Comparison of ENCODE assay signal across 2 cellular contexts in the genomic region with DNA sequence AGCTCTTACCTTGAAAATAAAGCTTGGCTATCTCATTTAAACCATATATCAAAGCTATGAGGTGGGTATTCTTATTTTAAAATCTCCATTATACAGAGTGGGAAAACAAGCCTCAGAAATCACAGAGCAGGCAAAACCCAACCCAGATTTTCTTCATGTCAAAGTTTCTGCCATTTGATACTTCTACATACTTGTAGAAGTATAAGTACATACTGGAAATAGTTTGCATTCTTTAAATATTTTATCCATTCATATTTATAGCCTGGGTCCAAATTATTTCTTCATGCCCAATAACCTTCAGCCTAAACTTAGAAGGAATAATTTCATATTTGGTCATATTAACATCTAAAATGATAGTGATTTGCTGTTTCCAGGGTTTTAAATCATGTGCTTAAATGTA.
TF ChIP-seq lines count a peak whose summit lies in the region.

No MANE protein-coding gene starts in this region.

TF ChIP-seq in SK-N-SH treated with all-trans-retinoic acid at 6 μM for 48 hours, 23 proteins besides CTCF, POLR2A, EP300 and RAD21 (continued from another document):
- TF ChIP-seq, protein P1, sequence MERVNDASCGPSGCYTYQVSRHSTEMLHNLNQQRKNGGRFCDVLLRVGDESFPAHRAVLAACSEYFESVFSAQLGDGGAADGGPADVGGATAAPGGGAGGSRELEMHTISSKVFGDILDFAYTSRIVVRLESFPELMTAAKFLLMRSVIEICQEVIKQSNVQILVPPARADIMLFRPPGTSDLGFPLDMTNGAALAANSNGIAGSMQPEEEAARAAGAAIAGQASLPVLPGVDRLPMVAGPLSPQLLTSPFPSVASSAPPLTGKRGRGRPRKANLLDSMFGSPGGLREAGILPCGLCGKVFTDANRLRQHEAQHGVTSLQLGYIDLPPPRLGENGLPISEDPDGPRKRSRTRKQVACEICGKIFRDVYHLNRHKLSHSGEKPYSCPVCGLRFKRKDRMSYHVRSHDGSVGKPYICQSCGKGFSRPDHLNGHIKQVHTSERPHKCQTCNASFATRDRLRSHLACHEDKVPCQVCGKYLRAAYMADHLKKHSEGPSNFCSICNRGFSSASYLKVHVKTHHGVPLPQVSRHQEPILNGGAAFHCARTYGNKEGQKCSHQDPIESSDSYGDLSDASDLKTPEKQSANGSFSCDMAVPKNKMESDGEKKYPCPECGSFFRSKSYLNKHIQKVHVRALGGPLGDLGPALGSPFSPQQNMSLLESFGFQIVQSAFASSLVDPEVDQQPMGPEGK (CRISPR knock-in tag; IDR thresholded peaks at IDR 0.05; ENCODE audit: borderline replicate concordance): no peak
- TF ChIP-seq CSDC2 (CRISPR knock-in tag; IDR thresholded peaks at IDR 0.05) (no peak), ZNF565 (CRISPR knock-in tag; conservative IDR thresholded peaks at IDR 0.05; ENCODE audit: low read depth) (no peak)

TF ChIP-seq in SK-N-SH, 30 proteins besides CTCF, POLR2A, EP300 and RAD21 (continued from another document):
- TF ChIP-seq, protein P2, sequence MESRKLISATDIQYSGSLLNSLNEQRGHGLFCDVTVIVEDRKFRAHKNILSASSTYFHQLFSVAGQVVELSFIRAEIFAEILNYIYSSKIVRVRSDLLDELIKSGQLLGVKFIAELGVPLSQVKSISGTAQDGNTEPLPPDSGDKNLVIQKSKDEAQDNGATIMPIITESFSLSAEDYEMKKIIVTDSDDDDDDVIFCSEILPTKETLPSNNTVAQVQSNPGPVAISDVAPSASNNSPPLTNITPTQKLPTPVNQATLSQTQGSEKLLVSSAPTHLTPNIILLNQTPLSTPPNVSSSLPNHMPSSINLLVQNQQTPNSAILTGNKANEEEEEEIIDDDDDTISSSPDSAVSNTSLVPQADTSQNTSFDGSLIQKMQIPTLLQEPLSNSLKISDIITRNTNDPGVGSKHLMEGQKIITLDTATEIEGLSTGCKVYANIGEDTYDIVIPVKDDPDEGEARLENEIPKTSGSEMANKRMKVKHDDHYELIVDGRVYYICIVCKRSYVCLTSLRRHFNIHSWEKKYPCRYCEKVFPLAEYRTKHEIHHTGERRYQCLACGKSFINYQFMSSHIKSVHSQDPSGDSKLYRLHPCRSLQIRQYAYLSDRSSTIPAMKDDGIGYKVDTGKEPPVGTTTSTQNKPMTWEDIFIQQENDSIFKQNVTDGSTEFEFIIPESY (IDR thresholded peaks at IDR 0.05; ENCODE audit: borderline replicate concordance, low read depth): no peak
- TF ChIP-seq RXRA (IDR thresholded peaks at IDR 0.05; ENCODE audit: borderline replicate concordance, low read depth) (no peak), MEF2A (IDR thresholded peaks at IDR 0.05; ENCODE audit: borderline replicate concordance, low read depth) (no peak), POLR2AphosphoS5 (IDR thresholded peaks at IDR 0.05; ENCODE audit: low read depth, low read length) (no peak), TCF12 (IDR thresholded peaks at IDR 0.05) (no peak), FOSL2 (IDR thresholded peaks at IDR 0.05; ENCODE audit: borderline replicate concordance, low read depth) (no peak), FOXJ3 (CRISPR knock-in tag; IDR thresholded peaks at IDR 0.05) (no peak), YY1 (IDR thresholded peaks at IDR 0.05; ENCODE audit: low read depth) (no peak), CHD2 (IDR thresholded peaks at IDR 0.05; ENCODE audit: low read length, partially characterized antibody) (no peak), JUND (IDR thresholded peaks at IDR 0.05) (no peak), TEAD4 (IDR thresholded peaks at IDR 0.05; ENCODE audit: borderline replicate concordance, insufficient read depth) (no peak)
- TF ChIP-seq, protein P3, sequence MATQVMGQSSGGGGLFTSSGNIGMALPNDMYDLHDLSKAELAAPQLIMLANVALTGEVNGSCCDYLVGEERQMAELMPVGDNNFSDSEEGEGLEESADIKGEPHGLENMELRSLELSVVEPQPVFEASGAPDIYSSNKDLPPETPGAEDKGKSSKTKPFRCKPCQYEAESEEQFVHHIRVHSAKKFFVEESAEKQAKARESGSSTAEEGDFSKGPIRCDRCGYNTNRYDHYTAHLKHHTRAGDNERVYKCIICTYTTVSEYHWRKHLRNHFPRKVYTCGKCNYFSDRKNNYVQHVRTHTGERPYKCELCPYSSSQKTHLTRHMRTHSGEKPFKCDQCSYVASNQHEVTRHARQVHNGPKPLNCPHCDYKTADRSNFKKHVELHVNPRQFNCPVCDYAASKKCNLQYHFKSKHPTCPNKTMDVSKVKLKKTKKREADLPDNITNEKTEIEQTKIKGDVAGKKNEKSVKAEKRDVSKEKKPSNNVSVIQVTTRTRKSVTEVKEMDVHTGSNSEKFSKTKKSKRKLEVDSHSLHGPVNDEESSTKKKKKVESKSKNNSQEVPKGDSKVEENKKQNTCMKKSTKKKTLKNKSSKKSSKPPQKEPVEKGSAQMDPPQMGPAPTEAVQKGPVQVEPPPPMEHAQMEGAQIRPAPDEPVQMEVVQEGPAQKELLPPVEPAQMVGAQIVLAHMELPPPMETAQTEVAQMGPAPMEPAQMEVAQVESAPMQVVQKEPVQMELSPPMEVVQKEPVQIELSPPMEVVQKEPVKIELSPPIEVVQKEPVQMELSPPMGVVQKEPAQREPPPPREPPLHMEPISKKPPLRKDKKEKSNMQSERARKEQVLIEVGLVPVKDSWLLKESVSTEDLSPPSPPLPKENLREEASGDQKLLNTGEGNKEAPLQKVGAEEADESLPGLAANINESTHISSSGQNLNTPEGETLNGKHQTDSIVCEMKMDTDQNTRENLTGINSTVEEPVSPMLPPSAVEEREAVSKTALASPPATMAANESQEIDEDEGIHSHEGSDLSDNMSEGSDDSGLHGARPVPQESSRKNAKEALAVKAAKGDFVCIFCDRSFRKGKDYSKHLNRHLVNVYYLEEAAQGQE (IDR thresholded peaks at IDR 0.05; ENCODE audit: low read depth, low read length): no peak
- TF ChIP-seq, protein P4, sequence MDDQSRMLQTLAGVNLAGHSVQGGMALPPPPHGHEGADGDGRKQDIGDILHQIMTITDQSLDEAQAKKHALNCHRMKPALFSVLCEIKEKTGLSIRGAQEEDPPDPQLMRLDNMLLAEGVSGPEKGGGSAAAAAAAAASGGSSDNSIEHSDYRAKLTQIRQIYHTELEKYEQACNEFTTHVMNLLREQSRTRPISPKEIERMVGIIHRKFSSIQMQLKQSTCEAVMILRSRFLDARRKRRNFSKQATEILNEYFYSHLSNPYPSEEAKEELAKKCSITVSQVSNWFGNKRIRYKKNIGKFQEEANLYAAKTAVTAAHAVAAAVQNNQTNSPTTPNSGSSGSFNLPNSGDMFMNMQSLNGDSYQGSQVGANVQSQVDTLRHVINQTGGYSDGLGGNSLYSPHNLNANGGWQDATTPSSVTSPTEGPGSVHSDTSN (IDR thresholded peaks at IDR 0.05): no peak
- TF ChIP-seq, protein P5, sequence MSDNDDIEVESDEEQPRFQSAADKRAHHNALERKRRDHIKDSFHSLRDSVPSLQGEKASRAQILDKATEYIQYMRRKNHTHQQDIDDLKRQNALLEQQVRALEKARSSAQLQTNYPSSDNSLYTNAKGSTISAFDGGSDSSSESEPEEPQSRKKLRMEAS (IDR thresholded peaks at IDR 0.05; ENCODE audit: low read depth): no peak
- TF ChIP-seq, protein P6, sequence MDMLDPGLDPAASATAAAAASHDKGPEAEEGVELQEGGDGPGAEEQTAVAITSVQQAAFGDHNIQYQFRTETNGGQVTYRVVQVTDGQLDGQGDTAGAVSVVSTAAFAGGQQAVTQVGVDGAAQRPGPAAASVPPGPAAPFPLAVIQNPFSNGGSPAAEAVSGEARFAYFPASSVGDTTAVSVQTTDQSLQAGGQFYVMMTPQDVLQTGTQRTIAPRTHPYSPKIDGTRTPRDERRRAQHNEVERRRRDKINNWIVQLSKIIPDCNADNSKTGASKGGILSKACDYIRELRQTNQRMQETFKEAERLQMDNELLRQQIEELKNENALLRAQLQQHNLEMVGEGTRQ (IDR thresholded peaks at IDR 0.05; ENCODE audit: borderline replicate concordance, low read depth, low read length): no peak
- TF ChIP-seq, protein P7, sequence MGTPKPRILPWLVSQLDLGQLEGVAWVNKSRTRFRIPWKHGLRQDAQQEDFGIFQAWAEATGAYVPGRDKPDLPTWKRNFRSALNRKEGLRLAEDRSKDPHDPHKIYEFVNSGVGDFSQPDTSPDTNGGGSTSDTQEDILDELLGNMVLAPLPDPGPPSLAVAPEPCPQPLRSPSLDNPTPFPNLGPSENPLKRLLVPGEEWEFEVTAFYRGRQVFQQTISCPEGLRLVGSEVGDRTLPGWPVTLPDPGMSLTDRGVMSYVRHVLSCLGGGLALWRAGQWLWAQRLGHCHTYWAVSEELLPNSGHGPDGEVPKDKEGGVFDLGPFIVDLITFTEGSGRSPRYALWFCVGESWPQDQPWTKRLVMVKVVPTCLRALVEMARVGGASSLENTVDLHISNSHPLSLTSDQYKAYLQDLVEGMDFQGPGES (IDR thresholded peaks at IDR 0.05; ENCODE audit: low read depth, low read length): no peak
